In genomic region chr2:11154460-11155325, GRCh38 we compare ENCODE assay signal across 8 cellular contexts. TPM values are rescaled to one million over a fixed set of nuclear protein-coding genes. Genes with fewer than 3 reads are reported as not detected.
A peak's percentile ranks its signal among the peaks of the same experiment; 100 is the strongest.
DNase-seq lines count a peak whose midpoint lies in the region; ATAC-seq and TF ChIP-seq lines count a peak whose summit lies in the region.

No MANE protein-coding gene starts in this region.

- H3K4me3 Mint-ChIP-seq in progenitor cell of endocrine pancreas (ENCODE audit: low read depth): peak overlapping the region; percentile 73

- peaks cover 0 to 27% (median 19%) of the 10 kb centered on the region in 9 donors for H3K4me1 ChIP-seq in heart right ventricle
- peaks cover 7% of the 10 kb centered on the region for H3K4me1 ChIP-seq in upper lobe of right lung

- in situ Hi-C loops in GM13977 (cut with MboI; ENCODE audit: low pct_unique_long_range_greater_than_20kb, low sequenced_read_pairs, unreplicated experiment): no loop called here

- WGBS in adipose tissue, 3 donors: 3 to 7% (median 3%) methylated on average over 29 to 47 of the region's 54 CpGs
- 4 to 6% methylated on average over 37 to 48 of the region's 54 CpGs for WGBS in heart right ventricle, 2 donors

- no peaks in the 10 kb centered on the region for H3K36me3 Mint-ChIP-seq in progenitor cell of endocrine pancreas (ENCODE audit: insufficient read depth)

- H3K4me3 ChIP-seq in heart right ventricle: peak overlapping the region; percentile 33 to 67 (median 55)
- peak overlapping the region; percentile 59 for H3K4me3 ChIP-seq in upper lobe of right lung

- no peaks in the 10 kb centered on the region for H3K9me3 ChIP-seq in heart right ventricle
- no peaks in the 10 kb centered on the region for H3K9me3 ChIP-seq in upper lobe of right lung

- peaks cover 31% of the 10 kb centered on the region for H3K27me3 Mint-ChIP-seq in progenitor cell of endocrine pancreas

- H3K36me3 ChIP-seq in heart right ventricle: no peaks in the 10 kb centered on the region
- no peaks in the 10 kb centered on the region for H3K36me3 ChIP-seq in upper lobe of right lung

- H3K27me3 ChIP-seq in heart right ventricle (no peaks in the 10 kb centered on the region), upper lobe of right lung (no peaks in the 10 kb centered on the region)

- H3K27ac ChIP-seq in adipose tissue (ENCODE audit: low read depth, low read length): peak overlapping the region; percentile 79
- peak overlapping the region; percentile 64 to 98 (median 91) for H3K27ac ChIP-seq in heart right ventricle
- peak overlapping the region; percentile 93 for H3K27ac ChIP-seq in upper lobe of right lung

- intact Hi-C loops in heart right ventricle (cut with DNase I) (loop anchor here in 2 of 10 donors (1.0 to 5.0 kb wide), 3 partner anchors 22 to 342 kb away; partner anchors contain the start of genes PDIA6 (in 1 of the 2) and ROCK2 (in 1 of the 2)), upper lobe of right lung (cut with DNase I) (no loop called here)

- TF ChIP-seq CTCF in GM13977 (IDR thresholded peaks at IDR 0.05; ENCODE audit: extremely low read depth, insufficient read depth, missing control alignments) (no peak), heart right ventricle (IDR thresholded peaks at IDR 0.05) (no peak), progenitor cell of endocrine pancreas (IDR thresholded peaks at IDR 0.05; ENCODE audit: unreplicated experiment) (peak; percentile 11), upper lobe of right lung (IDR thresholded peaks at IDR 0.05) (no peak)

- ATAC-seq in HG02852 (IDR thresholded peaks at IDR 0.05; ENCODE audit: unreplicated experiment) (peak; percentile 67), heart right ventricle (peak; percentile 93 to 97 (median 95)), upper lobe of right lung (peak; percentile 95)

- H3K4me1 Mint-ChIP-seq in progenitor cell of endocrine pancreas (ENCODE audit: low read depth): peaks cover 15% of the 10 kb centered on the region

- H3K27ac Mint-ChIP-seq in progenitor cell of endocrine pancreas: peak overlapping the region; percentile 91

- peak; percentile 100 for DNase-seq in GM13977 (ENCODE audit: low spot score)
- DNase-seq in NCI-H1436 (lab: John Stamatoyannopoulos, UW): peak; percentile 93
- DNase-seq in SW480 (ENCODE audit: low spot score): peak; percentile 94
- DNase-seq in heart right ventricle: peak; percentile 99
- DNase-seq in progenitor cell of endocrine pancreas (ENCODE audit: low spot score, unreplicated experiment): peak; percentile 96
- peak; percentile 100 for DNase-seq in upper lobe of right lung

- H3K9me3 Mint-ChIP-seq in progenitor cell of endocrine pancreas (ENCODE audit: low read depth): no peaks in the 10 kb centered on the region

RNA-seq across cellular contexts. Expression of gene SLC66A3, which starts 0.6 kb away (rescaled TPM):
- polyA plus RNA-seq in adipose tissue (10 to 100 TPM; 22.7 to 34.3 (median 23.7) TPM), heart right ventricle (1 to 10 TPM; 7.8 to 8.9 TPM)
- total RNA-seq in heart right ventricle (10 to 100 TPM in 1 of 10 donors, 1 to 10 TPM in 9; 4.5 to 15.4 (median 6.5) TPM), progenitor cell of endocrine pancreas (5.0 and 5.4 TPM in 2 replicates), upper lobe of right lung (21.2 TPM)

Comparison
In these comparisons a context has a peak if more than half of its experiments do, and no peak if none do; other contexts are left out.
1. Peak in every context shown above with its lines: DNase-seq, ATAC-seq, H3K4me3 ChIP-seq and H3K27ac ChIP-seq.